13 cellular contexts compared by ENCODE assay signal in the genomic region with DNA sequence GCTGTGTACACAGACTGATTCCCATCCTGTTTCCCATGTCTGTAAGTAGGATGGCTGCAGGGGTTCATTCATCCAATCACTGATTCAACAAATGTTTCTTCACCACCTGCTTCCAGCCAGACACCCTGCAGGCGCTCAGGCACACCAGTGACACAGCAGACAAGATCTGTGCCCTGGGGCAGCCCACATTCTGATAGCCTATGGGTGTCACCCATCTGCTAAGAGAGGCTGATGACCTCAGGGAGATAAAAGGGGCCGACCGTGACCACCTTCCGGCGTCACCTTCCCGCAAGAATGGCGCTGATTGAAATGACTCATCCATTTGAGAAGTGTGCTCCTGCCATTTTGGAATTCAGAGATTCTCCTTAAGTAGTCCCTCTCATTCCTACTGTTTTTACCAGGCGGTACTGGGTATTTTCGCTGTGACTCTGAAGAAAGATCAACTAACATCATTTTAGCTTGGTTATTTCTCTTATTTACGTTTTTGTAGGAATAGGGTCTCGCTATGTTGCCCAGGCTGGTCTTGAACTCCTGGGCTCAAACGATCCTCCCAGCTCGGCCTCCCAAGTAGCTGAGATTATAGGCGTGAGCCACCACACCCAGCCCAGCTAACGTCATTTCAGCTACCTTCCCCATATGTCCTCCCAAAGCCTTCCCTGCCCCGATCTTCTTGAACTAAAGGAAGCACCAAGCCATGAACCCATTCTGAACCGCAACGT.
DNase-seq lines count a peak whose midpoint lies in the region; ATAC-seq and TF ChIP-seq lines count a peak whose summit lies in the region.
"Had no signal": no experiment of that assay in that cellular context is flagged by ENCODE, and none has a peak within 500 bp of the region (broad histone marks: within the 10 kb centered on the region; RNA-seq: fewer than 3 reads in every experiment).

No MANE protein-coding gene starts in this region.

- ATAC-seq in GM18858 (IDR thresholded peaks at IDR 0.05; ENCODE audit: unreplicated experiment), result no peak
- ATAC-seq: activated CD8-positive, alpha-beta T cell treated with anti-CD3 and anti-CD28 coated beads for 36 hours had no signal

- no peak overlapping the region for H3K4me3 ChIP-seq in epithelial cell of esophagus (ENCODE audit: low read length)

- peak; percentile 30 for DNase-seq in DMS53 treated with DMSO at 0.1 percent for 48 hours (lab: John Stamatoyannopoulos, UW; ENCODE audit: unreplicated experiment)
- DNase-seq in NCI-H345 treated with DMSO at 0.1 percent for 48 hours (lab: John Stamatoyannopoulos, UW; ENCODE audit: unreplicated experiment), result peak; percentile 49
- DNase-seq in epithelial cell of esophagus (ENCODE audit: low read depth), result peak; percentile 62
- DNase-seq in retina, result peak; percentile 24
- DNase-seq in activated CD4-positive, alpha-beta T cell treated with anti-CD3 and anti-CD28 coated beads for 48 hours, result no peak
- no peak for DNase-seq in stimulated activated CD8-positive, alpha-beta memory T cell treated with anti-CD3 and anti-CD28 coated beads, Interleukin-4, amount 100 ng/mL, for 48 hours
- no peak for DNase-seq in RPMI8226
- DNase-seq: activated CD8-positive, alpha-beta T cell treated with anti-CD3 and anti-CD28 coated beads for 36 hours; activated naive CD4-positive, alpha-beta T cell treated with anti-CD3 and anti-CD28 coated beads, Interleukin-2, amount 10 ng/mL, durations not matched to agents 7 days and 5 days; CD4-positive, alpha-beta memory T cell; NK-92 treated with Interleukin-12 subunit alpha and Interleukin-12 subunit beta, amount 100 ng/mL, for 24 hours; T-helper 1 cell had no signal

- no peak for TF ChIP-seq CTCF in epithelial cell of esophagus (IDR thresholded peaks at IDR 0.05; ENCODE audit: insufficient read depth, low read depth, low read length, missing control alignments)

Comparison
In these comparisons a context has a peak if more than half of its experiments do, and no peak if none do; other contexts are left out.
1. DNase-seq: peak in DMS53 treated with DMSO at 0.1 percent for 48 hours (single experiment), NCI-H345 treated with DMSO at 0.1 percent for 48 hours (single experiment), epithelial cell of esophagus (single experiment) and retina (single experiment); none in activated CD4-positive, alpha-beta T cell treated with anti-CD3 and anti-CD28 coated beads for 48 hours (single experiment), stimulated activated CD8-positive, alpha-beta memory T cell treated with anti-CD3 and anti-CD28 coated beads, Interleukin-4, amount 100 ng/mL, for 48 hours (single experiment) and RPMI8226 (single experiment).